Comparison of ENCODE assay signal across 23 cellular contexts in the genomic region with DNA sequence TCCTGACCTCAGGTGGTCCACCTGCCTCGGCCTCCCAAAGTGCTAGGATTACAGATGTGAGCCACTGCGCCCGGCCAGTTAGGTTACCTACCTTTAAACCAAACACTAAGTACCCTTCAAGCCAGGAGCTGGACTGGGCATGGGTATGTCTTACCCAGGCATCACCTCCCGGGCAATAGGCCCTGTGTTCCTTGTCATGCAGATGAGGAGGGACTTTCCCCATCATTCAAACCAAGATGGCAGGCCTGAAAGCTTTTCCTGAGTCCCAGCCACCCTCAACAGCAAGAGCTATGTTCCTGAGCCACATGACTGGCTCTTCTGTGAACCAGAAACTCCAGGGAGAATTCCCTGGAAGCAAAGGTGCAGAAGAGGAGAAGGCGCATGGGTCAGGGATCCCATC. TPM values are rescaled to one million over a fixed set of nuclear protein-coding genes. Genes with fewer than 3 reads are reported as not detected.
"Had no signal": no experiment of that assay in that cellular context is flagged by ENCODE, and none has a peak within 500 bp of the region (broad histone marks: within the 10 kb centered on the region; RNA-seq: fewer than 3 reads in every experiment).

No MANE protein-coding gene starts in this region.

- H3K27me3 ChIP-seq: body of pancreas, neural progenitor cell, ovary had no signal

- ATAC-seq: activated CD8-positive, alpha-beta T cell treated with anti-CD3 and anti-CD28 coated beads, Interleukin-2, amount 10 ng/mL, durations not matched to agents 7 days and 5 days; body of pancreas; effector memory CD8-positive, alpha-beta T cell; psoas muscle; right cardiac atrium; stimulated activated naive CD8-positive, alpha-beta T cell treated with anti-CD3 and anti-CD28 coated beads, Interleukin-15, amount 100 ng/mL, for 72 hours had no signal

- H3K4me3 ChIP-seq: body of pancreas, left ventricle myocardium inferior, neural progenitor cell, ovary, psoas muscle had no signal

- H3K27ac ChIP-seq: body of pancreas, left ventricle myocardium inferior, neural progenitor cell, ovary, psoas muscle had no signal

- H3K4me2 ChIP-seq: neural progenitor cell had no signal

- H3K4me1 ChIP-seq: body of pancreas, neural progenitor cell had no signal

- H2AFZ ChIP-seq: neural progenitor cell had no signal

- H3K36me3 Mint-ChIP-seq: activated naive CD8-positive, alpha-beta T cell had no signal

- H3K4me3 Mint-ChIP-seq: activated CD8-positive, alpha-beta T cell treated with anti-CD3 and anti-CD28 coated beads, Interleukin-2, amount 10 ng/mL, durations not matched to agents 7 days and 5 days; activated naive CD8-positive, alpha-beta T cell; effector memory CD8-positive, alpha-beta T cell; neural progenitor cell; stimulated activated naive CD8-positive, alpha-beta T cell treated with anti-CD3 and anti-CD28 coated beads, Interleukin-15, amount 100 ng/mL, for 72 hours; type B pancreatic cell had no signal

- H3K9me3 Mint-ChIP-seq: effector memory CD8-positive, alpha-beta T cell; neural progenitor cell; stimulated activated naive CD8-positive, alpha-beta T cell treated with anti-CD3 and anti-CD28 coated beads, Interleukin-15, amount 100 ng/mL, for 72 hours; type B pancreatic cell had no signal

- DNase-seq: activated CD4-positive, alpha-beta T cell treated with anti-CD3 and anti-CD28 coated beads for 48 hours; activated CD8-positive, alpha-beta memory T cell treated with anti-CD3 and anti-CD28 coated beads, Interleukin-2, amount 50 U/mL, for 4 hours; activated CD8-positive, alpha-beta T cell treated with anti-CD3 and anti-CD28 coated beads, Interleukin-2, amount 10 ng/mL, durations not matched to agents 7 days and 5 days; amygdala; body of pancreas; effector memory CD8-positive, alpha-beta T cell; foreskin melanocyte; left ventricle myocardium inferior; ovary; psoas muscle; right cardiac atrium; stimulated activated CD4-positive, alpha-beta T cell treated with anti-CD3 and anti-CD28 coated beads, Interleukin-2, amount 100 ng/mL, for 24 hours; stimulated activated naive CD8-positive, alpha-beta T cell treated with anti-CD3 and anti-CD28 coated beads, Interleukin-15, amount 100 ng/mL, for 72 hours had no signal

- H3K9me3 ChIP-seq: body of pancreas, left ventricle myocardium inferior, ovary, psoas muscle had no signal

- H3K36me3 ChIP-seq: neural progenitor cell, ovary had no signal

- H3K4me1 Mint-ChIP-seq: neural progenitor cell had no signal

- H3K27ac Mint-ChIP-seq: activated naive CD8-positive, alpha-beta T cell; neural progenitor cell; type B pancreatic cell had no signal

- H3K9ac ChIP-seq: neural progenitor cell had no signal

- H3K27me3 Mint-ChIP-seq: activated naive CD8-positive, alpha-beta T cell; effector memory CD8-positive, alpha-beta T cell; stimulated activated naive CD8-positive, alpha-beta T cell treated with anti-CD3 and anti-CD28 coated beads, Interleukin-15, amount 100 ng/mL, for 72 hours; type B pancreatic cell had no signal

RNA-seq across cellular contexts. Expression of gene HSH2D, which starts 22.3 kb away (rescaled TPM):
- total RNA-seq: dermis microvascular lymphatic vessel endothelial cell, myocyte had no signal

RNA-seq across cellular contexts. Expression of gene CIB3, which starts 52.2 kb away (rescaled TPM):
- total RNA-seq: activated CD8-positive, alpha-beta T cell treated with anti-CD3 and anti-CD28 coated beads, Interleukin-2, amount 10 ng/mL, durations not matched to agents 7 days and 5 days; body of pancreas; cardiac septum; dermis microvascular lymphatic vessel endothelial cell; kidney epithelial cell; left ventricle myocardium inferior; myocyte; ovary; psoas muscle; right cardiac atrium; skeletal muscle tissue; T-helper 2 cell treated with Interferon-gamma antibody and Interleukin-4, amounts not matched to agents 100 ng/mL and 5 ng/mL, for 36 hours; temporal lobe had no signal
